In the genomic region with DNA sequence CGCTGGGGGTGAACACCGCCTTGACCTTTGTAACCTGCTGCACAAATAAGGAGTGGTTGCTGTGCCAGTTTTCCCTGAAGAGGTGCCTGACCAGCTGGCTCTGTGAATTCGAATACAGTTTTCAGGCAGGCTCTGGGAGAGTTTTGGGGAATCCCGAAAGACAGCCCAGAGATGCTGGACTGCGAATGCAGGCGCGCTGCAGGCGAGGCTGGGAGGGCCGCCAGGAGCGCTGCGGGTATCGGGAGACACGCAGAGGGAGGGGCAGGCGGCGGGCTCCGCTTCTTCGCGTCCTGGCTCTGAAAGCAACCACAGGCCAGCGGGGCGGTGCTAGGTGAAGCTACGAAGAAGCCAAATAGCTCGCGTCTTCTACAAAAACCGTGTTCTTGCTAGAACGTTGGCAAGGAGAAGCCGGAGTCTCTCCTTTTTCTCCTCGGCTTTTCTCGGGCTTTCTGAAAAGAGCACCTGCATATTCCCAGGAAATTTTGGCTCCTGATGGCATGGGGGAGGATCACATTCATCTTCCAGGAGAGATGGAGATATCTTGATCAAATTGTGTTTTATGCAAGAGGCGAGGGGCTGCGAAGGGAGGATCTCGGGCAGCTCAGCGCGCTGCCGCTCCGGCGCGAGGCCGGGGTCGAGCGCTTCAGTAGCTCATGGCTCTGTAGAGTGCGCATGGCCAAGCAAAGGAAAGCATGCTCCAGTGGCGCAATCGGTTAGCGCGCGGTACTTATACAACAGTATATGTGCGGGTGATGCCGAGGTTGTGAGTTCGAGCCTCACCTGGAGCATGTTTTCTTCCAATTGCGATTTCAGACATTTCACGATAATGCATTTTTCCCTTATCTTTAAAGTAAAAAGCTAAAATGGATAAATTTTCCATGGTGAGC, we compare ENCODE assay signal across 8 cellular contexts.
DNase-seq lines count a peak whose midpoint lies in the region; ATAC-seq lines count a peak whose summit lies in the region.

No MANE protein-coding gene starts in this region.

- peaks cover 8% of the 10 kb centered on the region for H3K9me3 Mint-ChIP-seq in T-helper 2 cell treated with Interferon-gamma antibody and Interleukin-4, amounts not matched to agents 5 μg/mL and 100 μg/mL, for 36 hours
- H3K9me3 Mint-ChIP-seq in effector memory CD8-positive, alpha-beta T cell, result no peaks in the 10 kb centered on the region

- peaks cover 51% of the 10 kb centered on the region for H3K27me3 Mint-ChIP-seq in T-helper 2 cell treated with Interferon-gamma antibody and Interleukin-4, amounts not matched to agents 5 μg/mL and 100 μg/mL, for 36 hours (ENCODE audit: low read depth)
- peaks cover 71 to 83% of the 10 kb centered on the region in 2 donors for H3K27me3 Mint-ChIP-seq in effector memory CD8-positive, alpha-beta T cell

- H3K4me1 Mint-ChIP-seq in T-helper 2 cell treated with Interferon-gamma antibody and Interleukin-4, amounts not matched to agents 5 μg/mL and 100 μg/mL, for 36 hours (ENCODE audit: low read depth), result peaks cover 4% of the 10 kb centered on the region
- H3K4me1 Mint-ChIP-seq in effector memory CD8-positive, alpha-beta T cell (ENCODE audit: low read depth in 2 of 2), result peaks cover 0 to 7% of the 10 kb centered on the region in 2 donors

- DNase-seq in D341Med (ENCODE audit: low spot score) (peak; percentile 89), nucleus accumbens (lab: John Stamatoyannopoulos, UW) (peak in 43 of 56 donors; percentile 0 to 76 (median 32)), NOMO-1 treated with dmso at 0.1 percent for 144 hours (lab: John Stamatoyannopoulos, UW; ENCODE audit: unreplicated experiment) (no peak), cortex of kidney (lab: John Stamatoyannopoulos, UW) (no peak)
- DNase-seq in T-helper 2 cell treated with Interferon-gamma antibody and Interleukin-4, amounts not matched to agents 5 μg/mL and 100 μg/mL, for 36 hours (ENCODE audit: low spot score), result peak; percentile 43
- DNase-seq in effector memory CD8-positive, alpha-beta T cell, result no peak

- peak overlapping the region; percentile 83 for H3K4me3 Mint-ChIP-seq in T-helper 2 cell treated with Interferon-gamma antibody and Interleukin-4, amounts not matched to agents 5 μg/mL and 100 μg/mL, for 36 hours
- peak overlapping the region; percentile 25 to 44 for H3K4me3 Mint-ChIP-seq in effector memory CD8-positive, alpha-beta T cell

- peak; percentile 67 for ATAC-seq in HG03457 (IDR thresholded peaks at IDR 0.05; ENCODE audit: unreplicated experiment)
- no peak for ATAC-seq in effector memory CD8-positive, alpha-beta T cell (replicated peaks)
- no peak for ATAC-seq in GM18519 (IDR thresholded peaks at IDR 0.05; ENCODE audit: low FRiP score, unreplicated experiment)

- no peaks in the 10 kb centered on the region for H3K36me3 Mint-ChIP-seq in T-helper 2 cell treated with Interferon-gamma antibody and Interleukin-4, amounts not matched to agents 5 μg/mL and 100 μg/mL, for 36 hours (ENCODE audit: low read depth)
- H3K36me3 Mint-ChIP-seq in effector memory CD8-positive, alpha-beta T cell (ENCODE audit: insufficient read depth), result no peaks in the 10 kb centered on the region

- peak overlapping the region; percentile 41 for H3K27ac Mint-ChIP-seq in T-helper 2 cell treated with Interferon-gamma antibody and Interleukin-4, amounts not matched to agents 5 μg/mL and 100 μg/mL, for 36 hours
- no peak overlapping the region for H3K27ac Mint-ChIP-seq in effector memory CD8-positive, alpha-beta T cell

Comparison
In these comparisons a context has a peak if more than half of its experiments do, and no peak if none do; other contexts are left out.
1. DNase-seq: peak in D341Med (single experiment), T-helper 2 cell treated with Interferon-gamma antibody and Interleukin-4, amounts not matched to agents 5 μg/mL and 100 μg/mL, for 36 hours (single experiment) and nucleus accumbens (43 of 56); none in effector memory CD8-positive, alpha-beta T cell (0 of 3), NOMO-1 treated with dmso at 0.1 percent for 144 hours (single experiment) and cortex of kidney (single experiment).